8 cellular contexts compared by ENCODE assay signal in genomic region chr6:30616811-30617564, GRCh38. TPM values are rescaled to one million over a fixed set of nuclear protein-coding genes. Genes with fewer than 3 reads are reported as not detected.
A peak's percentile ranks its signal among the peaks of the same experiment; 100 is the strongest.
DNase-seq lines count a peak whose midpoint lies in the region; ATAC-seq and TF ChIP-seq lines count a peak whose summit lies in the region.

Gene PPP1R10 (minus strand): TSS chr6:30617243. CDS start chr6:30609944, 7,299 bp downstream.

- dilution Hi-C loops in mammary epithelial cell (cut with HindIII; ENCODE audit: low sequenced_read_pairs) = no loop called here

- H3K36me3 ChIP-seq in WERI-Rb-1 (peaks cover 61% of the 10 kb centered on the region), mammary epithelial cell (ENCODE audit: insufficient read depth, low read length) (peaks cover 14% of the 10 kb centered on the region)

- H3K27ac ChIP-seq in WERI-Rb-1 (peak within 1 kb of the TSS; percentile 98), mammary epithelial cell (ENCODE audit: insufficient read depth, low read depth, low read length) (peak within 1 kb of the TSS; percentile 99), skin epidermis (peak within 1 kb of the TSS; percentile 60 to 100 (median 97))

- whole genome bisulfite sequencing in mammary epithelial cell (ENCODE audit: low coverage, missing lambda C conversion rate) = under 1% methylated on average over 22 of the region's 40 CpGs

- DNase-seq in ACHN = peak; percentile 99
- DNase-seq in NCI-H2227 (lab: John Stamatoyannopoulos, UW; ENCODE audit: unreplicated experiment) = peak; percentile 100
- peak; percentile 100 for DNase-seq in WERI-Rb-1
- peak; percentile 100 for DNase-seq in mammary epithelial cell

- H3K27me3 ChIP-seq in WERI-Rb-1 (ENCODE audit: insufficient read depth, low read depth, severe bottlenecking) = no peaks in the 10 kb centered on the region
- H3K27me3 ChIP-seq in mammary epithelial cell (ENCODE audit: insufficient read depth, low read length) = no peaks in the 10 kb centered on the region

- H3K4me2 ChIP-seq in mammary epithelial cell (ENCODE audit: insufficient read depth, low read depth, low read length) = peak within 1 kb of the TSS; percentile 98

- H3K4me3 ChIP-seq in WERI-Rb-1 (ENCODE audit: low read depth, low read length) = peak within 1 kb of the TSS; percentile 78
- H3K4me3 ChIP-seq in mammary epithelial cell (replicated peaks in 1 of 3; ENCODE audit: insufficient read depth in 1 of 3, low read depth in 2 of 3, low read length in 3 of 3) = peak within 1 kb of the TSS; percentile 70 to 99 (median 90)
- peak within 1 kb of the TSS; percentile 95 for H3K4me3 ChIP-seq in iPS-18c (ENCODE audit: insufficient read depth, low read depth, low read length)
- H3K4me3 ChIP-seq in skin epidermis = peak within 1 kb of the TSS; percentile 58 to 97 (median 80)

- peaks cover 3% of the 10 kb centered on the region for H4K20me1 ChIP-seq in mammary epithelial cell (ENCODE audit: insufficient read depth, low read length)

- peaks cover 27% of the 10 kb centered on the region for H3K4me1 ChIP-seq in mammary epithelial cell (ENCODE audit: insufficient read depth, low read length)

- ATAC-seq in GM18873 (IDR thresholded peaks at IDR 0.05; ENCODE audit: low FRiP score, unreplicated experiment) (peak; percentile 78), HG03139 (IDR thresholded peaks at IDR 0.05; ENCODE audit: unreplicated experiment) (peak; percentile 61)

- TF ChIP-seq CTCF in WERI-Rb-1 (IDR thresholded peaks at IDR 0.05; ENCODE audit: low read depth, low read length) (no peak), mammary epithelial cell (conservative IDR thresholded peaks at IDR 0.05 in 1 of 2, IDR thresholded peaks at IDR 0.05 in 1 of 2; ENCODE audit: extremely low read depth in 1 of 2, insufficient read depth in 1 of 2, low read depth in 1 of 2, low read length in 2 of 2) (no peak)

- CTCF ChIA-PET in mammary epithelial cell (lab: Charles Lee; ENCODE audit: low non-redundant PET) = no interaction called here

- H3K9ac ChIP-seq in mammary epithelial cell (ENCODE audit: insufficient read depth, low read length) = peak within 1 kb of the TSS; percentile 100

- peaks cover 63% of the 10 kb centered on the region for H3K79me2 ChIP-seq in mammary epithelial cell (ENCODE audit: insufficient read depth, low read length)

- no peaks in the 10 kb centered on the region for H3K9me3 ChIP-seq in WERI-Rb-1 (ENCODE audit: severe bottlenecking)
- no peaks in the 10 kb centered on the region for H3K9me3 ChIP-seq in mammary epithelial cell (replicated peaks; ENCODE audit: insufficient read depth, low read length)
- no peaks in the 10 kb centered on the region for H3K9me3 ChIP-seq in iPS-18c (ENCODE audit: control insufficient read depth, insufficient read depth, low read length)

- peak within 1 kb of the TSS; percentile 88 for H2AFZ ChIP-seq in mammary epithelial cell (ENCODE audit: low read depth, low read length)

- in situ Hi-C loops in ACHN (cut with HindIII; ENCODE audit: low pct_ligation_motif_present, low pct_unique_long_range_greater_than_20kb, low sequenced_read_pairs) = no loop called here
- in situ Hi-C loops in mammary epithelial cell (cut with MboI; ENCODE audit: low sequenced_read_pairs in 2 of 2) = no loop called here

- intact Hi-C loops in mammary epithelial cell (cut with micrococcal nuclease) = loop anchor here (1.0 to 5.0 kb wide), 4 partner anchors 56 to 265 kb away; partner anchors contain the start of genes DDR1 and DHX16

- BruUV-seq in mammary epithelial cell (replicated peaks; lab: Mats Ljungman, UMichigan) = TSS peak; percentile 66

RNA-seq across cellular contexts. Expression of gene PPP1R10, which starts in this region (rescaled TPM):
- 100 to 1,000 TPM in 1 of 2 donors, 10 to 100 TPM in 1; 60.7 to 124 TPM for total RNA-seq in mammary epithelial cell
- 36.1 TPM for polyA plus RNA-seq in mammary epithelial cell
- 88.2 TPM for polyA minus RNA-seq in mammary epithelial cell

Comparison
In these comparisons a context has a peak if more than half of its experiments do, and no peak if none do; other contexts are left out.
1. Peak in every context shown above with its lines: DNase-seq, ATAC-seq, H3K4me3 ChIP-seq and H3K27ac ChIP-seq.